7 cellular contexts compared by ENCODE assay signal in genomic region chr13:36070504-36071192, GRCh38.
DNase-seq lines count a peak whose midpoint lies in the region; ATAC-seq and TF ChIP-seq lines count a peak whose summit lies in the region.
"Not testable (repeated sequence)": the region's sequence is repeated elsewhere in the genome, so short reads cannot be mapped to it uniquely, and the experiment has no call there.

No MANE protein-coding gene starts in this region.

- not testable (repeated sequence) for TF ChIP-seq CTCF in body of pancreas (IDR thresholded peaks at IDR 0.05); psoas muscle (IDR thresholded peaks at IDR 0.05); stomach (IDR thresholded peaks at IDR 0.05); vagina (IDR thresholded peaks at IDR 0.05)

- not testable (repeated sequence) for TF ChIP-seq POLR2A in body of pancreas (IDR thresholded peaks at IDR 0.05); stomach (IDR thresholded peaks at IDR 0.05); vagina (IDR thresholded peaks at IDR 0.05)

- TF ChIP-seq EP300 in stomach (IDR thresholded peaks at IDR 0.05): not testable (repeated sequence)

- not testable (repeated sequence) for H3K36me3 ChIP-seq in body of pancreas (replicated peaks in 1 of 2; ENCODE audit: insufficient read depth in 1 of 2, low read depth in 2 of 2); psoas muscle (ENCODE audit: insufficient read depth in 1 of 2, low read depth in 1 of 2); stomach; vagina

- not testable (repeated sequence) for DNase-seq in body of pancreas; stomach; vagina (ENCODE audit: extremely low spot score in 2 of 2)
- DNase-seq in fibroblast of gingiva (ENCODE audit: low read depth) (peak; percentile 39), Right ventricle myocardium superior (peak; percentile 71), right cardiac atrium (peak; percentile 31 to 81 (median 58)), psoas muscle (peak; percentile 53 to 60)

- H3K4me1 ChIP-seq in body of pancreas; right cardiac atrium (ENCODE audit: control insufficient read depth, insufficient read depth, low read length); psoas muscle; stomach: not testable (repeated sequence)
- peaks cover 13% of the 10 kb centered on the region for H3K4me1 ChIP-seq in vagina

- H3K4me3 ChIP-seq in body of pancreas; right cardiac atrium (ENCODE audit: low read length); psoas muscle; stomach; vagina: not testable (repeated sequence)

- not testable (repeated sequence) for H3K9me3 ChIP-seq in body of pancreas; right cardiac atrium (ENCODE audit: control insufficient read depth, low read length); psoas muscle; stomach; vagina

- not testable (repeated sequence) for H3K27ac ChIP-seq in body of pancreas; right cardiac atrium (ENCODE audit: low read length); psoas muscle
- H3K27ac ChIP-seq in stomach: peak overlapping the region in 3 of 5 donors; percentile 22 to 41 (median 31)
- peak overlapping the region; percentile 65 for H3K27ac ChIP-seq in vagina

- WGBS in body of pancreas, 2 donors: 79 to 81% methylated on average over 12 of the region's 12 CpGs
- 71% methylated on average over 12 of the region's 12 CpGs for WGBS in right cardiac atrium
- WGBS in psoas muscle, 3 donors: 81 to 86% (median 85%) methylated on average over 12 of the region's 12 CpGs
- WGBS in stomach, 5 donors: 84 to 93% (median 86%) methylated on average over 12 of the region's 12 CpGs

- H3K27me3 ChIP-seq in body of pancreas; right cardiac atrium (ENCODE audit: control insufficient read depth, insufficient read depth); psoas muscle (ENCODE audit: insufficient read depth in 3 of 3, low read length in 2 of 3); stomach; vagina: not testable (repeated sequence)

- peak; percentile 45 for ATAC-seq in body of pancreas
- peak; percentile 76 for ATAC-seq in Right ventricle myocardium superior (ENCODE audit: poor library complexity)
- ATAC-seq in right cardiac atrium: peak; percentile 61 to 65
- ATAC-seq in psoas muscle: peak in 3 of 4 donors; percentile 37 to 61 (median 44)

- intact Hi-C loops in body of pancreas (cut with DNase I); Right ventricle myocardium superior (cut with DNase I); right cardiac atrium (cut with DNase I); psoas muscle (cut with DNase I); stomach (cut with DNase I; ENCODE audit: low total_unique reads); vagina (cut with DNase I): not testable (repeated sequence)
